ENCODE assay signal across 7 cellular contexts in the genomic region with DNA sequence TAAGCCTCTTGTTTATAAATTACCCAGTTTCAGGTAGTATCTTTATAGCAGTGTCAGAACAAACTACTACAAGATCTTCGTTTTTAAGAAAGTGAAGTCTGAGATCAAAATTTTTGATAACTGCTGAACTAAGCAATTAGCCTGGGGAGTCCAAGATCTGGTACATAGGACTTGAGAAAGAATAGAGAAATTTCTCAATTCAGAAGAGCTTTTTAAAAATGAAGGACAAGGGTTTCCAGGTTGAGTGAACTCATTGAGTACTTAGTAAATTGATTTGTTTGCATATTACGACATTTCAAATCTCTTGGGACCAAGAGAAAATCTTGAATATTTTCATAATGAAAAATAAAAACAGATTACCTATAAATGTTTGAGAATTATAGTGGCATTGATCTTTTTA.
"Had no signal": no experiment of that assay in that cellular context is flagged by ENCODE, and none has a peak within 500 bp of the region (broad histone marks: within the 10 kb centered on the region; RNA-seq: fewer than 3 reads in every experiment).

No MANE protein-coding gene starts in this region.

- H3K27me3 Mint-ChIP-seq: IgD-negative memory B cell had no signal

- H3K27ac ChIP-seq: HL-60 had no signal

- H3K36me3 Mint-ChIP-seq: IgD-negative memory B cell had no signal

- H3K27ac Mint-ChIP-seq: IgD-negative memory B cell had no signal

- H3K4me3 Mint-ChIP-seq: IgD-negative memory B cell had no signal

- ATAC-seq: HepG2, K562 had no signal

- DNase-seq: IMR-90, KBM-7, KG1 had no signal

- H3K4me1 Mint-ChIP-seq: IgD-negative memory B cell had no signal

- H3K4me3 ChIP-seq: K562 had no signal
